ENCODE assay signal across 19 cellular contexts in genomic region chr6:11153447-11153846, GRCh38. TPM values are rescaled to one million over a fixed set of nuclear protein-coding genes. Genes with fewer than 3 reads are reported as not detected.
A peak's percentile ranks its signal among the peaks of the same experiment; 100 is the strongest.
DNase-seq lines count a peak whose midpoint lies in the region; ATAC-seq and TF ChIP-seq lines count a peak whose summit lies in the region.
"Had no signal": no experiment of that assay in that cellular context is flagged by ENCODE, and none has a peak within 500 bp of the region (broad histone marks: within the 10 kb centered on the region; RNA-seq: fewer than 3 reads in every experiment).

No MANE protein-coding gene starts in this region.

- no peak overlapping the region for H4K8ac ChIP-seq in neuronal stem cell (ENCODE audit: low read depth, low read length)

- no peak overlapping the region for H2AK5ac ChIP-seq in neuronal stem cell (ENCODE audit: low read depth, low read length)

- no peak for TF ChIP-seq CTCF in hepatocyte (IDR thresholded peaks at IDR 0.05; ENCODE audit: poor library complexity)

- WGBS in hepatocyte (ENCODE audit: low lambda C conversion rate, missing lambda C conversion rate), result 98% methylated on average over 6 of the region's 6 CpGs
- WGBS in neuronal stem cell (ENCODE audit: extremely low coverage in 2 of 2, insufficient read length in 2 of 2, insufficient replicate concordance in 1 of 2), 2 donors, result no CpG with 5 or more reads among the region's 6 CpGs

- no peak for ATAC-seq in stimulated activated memory B cell treated with anti-CD40 and anti-IgM and Interleukin-4, amounts not matched to agents 10 μg/mL and 1 μg/mL and 100 μg/mL, for 72 hours

- H3K9me2 ChIP-seq in hepatocyte (replicated peaks; ENCODE audit: insufficient read depth), result no peaks in the 10 kb centered on the region

- H3K79me2 ChIP-seq in hepatocyte, result no peaks in the 10 kb centered on the region

- H3K18ac ChIP-seq in neuronal stem cell (ENCODE audit: low read length), result no peak overlapping the region

- no peaks in the 10 kb centered on the region for H4K20me1 ChIP-seq in hepatocyte (ENCODE audit: insufficient read depth, poor library complexity, severe bottlenecking)

- H3K36me3 Mint-ChIP-seq in activated naive CD4-positive, alpha-beta T cell treated with anti-CD3 and anti-CD28 coated beads for 36 hours (ENCODE audit: low read depth), result no peaks in the 10 kb centered on the region
- H3K36me3 Mint-ChIP-seq in activated CD4-positive, alpha-beta memory T cell treated with anti-CD3 and anti-CD28 coated beads for 36 hours, result no peaks in the 10 kb centered on the region
- no peaks in the 10 kb centered on the region for H3K36me3 Mint-ChIP-seq in stimulated activated memory B cell treated with anti-CD40 and anti-IgM and Interleukin-4, amounts not matched to agents 10 μg/mL and 1 μg/mL and 100 μg/mL, for 72 hours

- no peak overlapping the region for H3K27ac Mint-ChIP-seq in activated naive CD4-positive, alpha-beta T cell treated with anti-CD3 and anti-CD28 coated beads for 36 hours
- no peak overlapping the region for H3K27ac Mint-ChIP-seq in activated CD4-positive, alpha-beta memory T cell treated with anti-CD3 and anti-CD28 coated beads for 36 hours
- peak overlapping the region; percentile 36 for H3K27ac Mint-ChIP-seq in stimulated activated memory B cell treated with anti-CD40 and anti-IgM and Interleukin-4, amounts not matched to agents 10 μg/mL and 1 μg/mL and 100 μg/mL, for 72 hours

- H2AFZ ChIP-seq in hepatocyte (no peak overlapping the region), neuronal stem cell (ENCODE audit: low read length) (no peak overlapping the region)

- no peaks in the 10 kb centered on the region for H3K79me1 ChIP-seq in neuronal stem cell (ENCODE audit: low read depth, low read length)

- no peak overlapping the region for H2BK120ac ChIP-seq in neuronal stem cell (ENCODE audit: low read depth, low read length)

- CTCF ChIA-PET in activated naive CD4-positive, alpha-beta T cell treated with anti-CD3 and anti-CD28 coated beads for 36 hours (lab: Charles Lee), result interaction anchor here (1.1 kb wide), 1 partner anchor 24 kb away, joined by 5 read pairs; no protein-coding TSS in a partner anchor
- CTCF ChIA-PET in activated CD4-positive, alpha-beta memory T cell treated with anti-CD3 and anti-CD28 coated beads for 36 hours (lab: Charles Lee), result no interaction called here

- H3K4me1 ChIP-seq in hepatocyte (ENCODE audit: insufficient read depth), result no peaks in the 10 kb centered on the region
- no peaks in the 10 kb centered on the region for H3K4me1 ChIP-seq in neuronal stem cell (ENCODE audit: control insufficient read depth in 2 of 2, insufficient read depth in 1 of 2, low read depth in 1 of 2, low read length in 2 of 2)
- H3K4me1 ChIP-seq: breast epithelium, sigmoid colon had no signal

- H3K36me3 ChIP-seq in hepatocyte (replicated peaks; ENCODE audit: insufficient read depth, low read depth) (no peaks in the 10 kb centered on the region), neuronal stem cell (replicated peaks in 1 of 2; ENCODE audit: control insufficient read depth in 2 of 2, insufficient read depth in 2 of 2, low read length in 2 of 2) (no peaks in the 10 kb centered on the region)
- H3K36me3 ChIP-seq: breast epithelium, HAP-1, sigmoid colon had no signal

- no peak overlapping the region for H3K14ac ChIP-seq in neuronal stem cell (ENCODE audit: low read length)

- H3K27ac ChIP-seq in hepatocyte, result peak overlapping the region; percentile 20
- no peak overlapping the region for H3K27ac ChIP-seq in neuronal stem cell (replicated peaks; ENCODE audit: low read length)
- H3K27ac ChIP-seq: breast epithelium, sigmoid colon had no signal

- H3K27me3 Mint-ChIP-seq in activated naive CD4-positive, alpha-beta T cell treated with anti-CD3 and anti-CD28 coated beads for 36 hours (ENCODE audit: low read depth), result no peaks in the 10 kb centered on the region
- H3K27me3 Mint-ChIP-seq in activated CD4-positive, alpha-beta memory T cell treated with anti-CD3 and anti-CD28 coated beads for 36 hours, result peaks cover 4% of the 10 kb centered on the region
- H3K27me3 Mint-ChIP-seq in stimulated activated memory B cell treated with anti-CD40 and anti-IgM and Interleukin-4, amounts not matched to agents 10 μg/mL and 1 μg/mL and 100 μg/mL, for 72 hours, result no peaks in the 10 kb centered on the region

- no peak overlapping the region for H3K23ac ChIP-seq in neuronal stem cell (ENCODE audit: low read depth, low read length, poor library complexity)

- H3K27me3 ChIP-seq in hepatocyte, result no peaks in the 10 kb centered on the region
- no peaks in the 10 kb centered on the region for H3K27me3 ChIP-seq in neuronal stem cell (ENCODE audit: control insufficient read depth in 3 of 3, insufficient read depth in 3 of 3, low read depth in 1 of 3, low read length in 3 of 3)
- H3K27me3 ChIP-seq: breast epithelium, sigmoid colon had no signal

- peaks cover 6% of the 10 kb centered on the region for H3K4me1 Mint-ChIP-seq in activated naive CD4-positive, alpha-beta T cell treated with anti-CD3 and anti-CD28 coated beads for 36 hours (ENCODE audit: low read depth)
- H3K4me1 Mint-ChIP-seq in activated CD4-positive, alpha-beta memory T cell treated with anti-CD3 and anti-CD28 coated beads for 36 hours (ENCODE audit: low read depth), result peaks cover 7% of the 10 kb centered on the region
- H3K4me1 Mint-ChIP-seq in stimulated activated memory B cell treated with anti-CD40 and anti-IgM and Interleukin-4, amounts not matched to agents 10 μg/mL and 1 μg/mL and 100 μg/mL, for 72 hours, result peaks cover 8% of the 10 kb centered on the region

- no peak overlapping the region for H4K91ac ChIP-seq in neuronal stem cell (ENCODE audit: low read depth, low read length, poor library complexity)

- no peak overlapping the region for H3K4ac ChIP-seq in neuronal stem cell (ENCODE audit: low read length)

- H3K9me3 ChIP-seq in hepatocyte (ENCODE audit: low read depth) (no peaks in the 10 kb centered on the region), neuronal stem cell (replicated peaks in 1 of 2; ENCODE audit: control insufficient read depth in 2 of 2, insufficient read depth in 1 of 2, low read depth in 1 of 2, low read length in 2 of 2) (peaks cover 2 to 3% of the 10 kb centered on the region in 2 donors)
- H3K9me3 ChIP-seq: breast epithelium, HAP-1, sigmoid colon had no signal

- H2BK15ac ChIP-seq in neuronal stem cell (ENCODE audit: low read length), result no peak overlapping the region

- POLR2A ChIA-PET in activated CD4-positive, alpha-beta memory T cell treated with anti-CD3 and anti-CD28 coated beads for 36 hours (lab: Charles Lee), result no interaction called here

- no peak overlapping the region for H2BK12ac ChIP-seq in neuronal stem cell (ENCODE audit: low read length)

- no peak overlapping the region for H3K9ac ChIP-seq in neuronal stem cell (ENCODE audit: low read depth, low read length, poor library complexity)

- no peak overlapping the region for H2BK5ac ChIP-seq in neuronal stem cell (ENCODE audit: low read length)

- no peak for DNase-seq in activated naive CD4-positive, alpha-beta T cell treated with anti-CD3 and anti-CD28 coated beads for 36 hours
- DNase-seq in activated naive CD4-positive, alpha-beta T cell treated with anti-CD3 and anti-CD28 coated beads, Interleukin-2, amount 50 U/mL, for 16 hours, result no peak
- no peak for DNase-seq in activated CD4-positive, alpha-beta memory T cell treated with anti-CD3 and anti-CD28 coated beads for 36 hours
- no peak for DNase-seq in hepatocyte (ENCODE audit: low spot score)
- no peak for DNase-seq in mesenteric fat pad (ENCODE audit: low spot score)
- no peak for DNase-seq in neuronal stem cell (ENCODE audit: low spot score)
- DNase-seq in pons (ENCODE audit: low spot score), result no peak
- DNase-seq: foreskin melanocyte, left colon, MV-4-11, NCI-H2029, sigmoid colon had no signal

- H3K4me3 ChIP-seq in hepatocyte, result no peak overlapping the region
- H3K4me3 ChIP-seq in neuronal stem cell (ENCODE audit: low read length in 2 of 2), result no peak overlapping the region
- H3K4me3 ChIP-seq: HAP-1 had no signal

- intact Hi-C loops in activated naive CD4-positive, alpha-beta T cell treated with anti-CD3 and anti-CD28 coated beads for 36 hours (cut with micrococcal nuclease), result no loop called here
- intact Hi-C loops in activated CD4-positive, alpha-beta memory T cell treated with anti-CD3 and anti-CD28 coated beads for 36 hours (cut with micrococcal nuclease), result no loop called here

- H3K4me2 ChIP-seq in hepatocyte (peak overlapping the region; percentile 74), neuronal stem cell (ENCODE audit: insufficient read depth, low read length, poor library complexity, severe bottlenecking) (no peak overlapping the region)

- H3K4me3 Mint-ChIP-seq in activated naive CD4-positive, alpha-beta T cell treated with anti-CD3 and anti-CD28 coated beads for 36 hours, result peak overlapping the region; percentile 64
- peak overlapping the region; percentile 40 for H3K4me3 Mint-ChIP-seq in activated CD4-positive, alpha-beta memory T cell treated with anti-CD3 and anti-CD28 coated beads for 36 hours
- peak overlapping the region; percentile 79 for H3K4me3 Mint-ChIP-seq in stimulated activated memory B cell treated with anti-CD40 and anti-IgM and Interleukin-4, amounts not matched to agents 10 μg/mL and 1 μg/mL and 100 μg/mL, for 72 hours

- no peaks in the 10 kb centered on the region for H3K9me3 Mint-ChIP-seq in activated naive CD4-positive, alpha-beta T cell treated with anti-CD3 and anti-CD28 coated beads for 36 hours
- H3K9me3 Mint-ChIP-seq in activated CD4-positive, alpha-beta memory T cell treated with anti-CD3 and anti-CD28 coated beads for 36 hours, result no peaks in the 10 kb centered on the region
- no peaks in the 10 kb centered on the region for H3K9me3 Mint-ChIP-seq in stimulated activated memory B cell treated with anti-CD40 and anti-IgM and Interleukin-4, amounts not matched to agents 10 μg/mL and 1 μg/mL and 100 μg/mL, for 72 hours
- H3K9me3 Mint-ChIP-seq: dendritic cell treated with granulocyte-macrophage colony-stimulating factor and Interleukin-4, amounts not matched to agents 40 ng/mL and 50 ng/mL, for 4 days had no signal

RNA-seq across cellular contexts. Expression of gene ERVFRD-1, which starts 41.9 kb away (rescaled TPM):
- not detected for total RNA-seq in activated naive CD4-positive, alpha-beta T cell treated with anti-CD3 and anti-CD28 coated beads for 36 hours
- total RNA-seq in activated CD4-positive, alpha-beta memory T cell treated with anti-CD3 and anti-CD28 coated beads for 36 hours, result not detected
- total RNA-seq in hepatocyte, result 1.7 and 2.2 TPM in 2 replicates
- 4.6 and 4.9 TPM in 2 replicates for polyA plus RNA-seq in hepatocyte
- total RNA-seq in mesenteric fat pad, result 0.13 TPM
- polyA plus RNA-seq in neuronal stem cell (2013, experiment 1 of 2), result not detected
- not detected for polyA plus RNA-seq in neuronal stem cell (2013, experiment 2 of 2)
- total RNA-seq: epithelial cell of proximal tubule, RPMI7951 had no signal
- polyA plus RNA-seq: AG04450 had no signal

RNA-seq across cellular contexts. Expression of gene SMIM13, which starts 59.8 kb away (rescaled TPM):
- total RNA-seq in activated naive CD4-positive, alpha-beta T cell treated with anti-CD3 and anti-CD28 coated beads for 36 hours, result 1 to 10 TPM; 5.7 to 7.1 TPM
- total RNA-seq in activated CD4-positive, alpha-beta memory T cell treated with anti-CD3 and anti-CD28 coated beads for 36 hours, result 1 to 10 TPM; 7.2 to 9.5 TPM
- total RNA-seq in hepatocyte, result 16.0 and 18.2 TPM in 2 replicates
- 9.3 and 12.3 TPM in 2 replicates for polyA plus RNA-seq in hepatocyte
- 9.5 TPM for total RNA-seq in mesenteric fat pad
- 3.0 TPM for polyA plus RNA-seq in neuronal stem cell (2013, experiment 1 of 2)
- 3.4 TPM for polyA plus RNA-seq in neuronal stem cell (2013, experiment 2 of 2)
